In genomic region chr11:43682081-43682480, GRCh38 we compare ENCODE assay signal across 8 cellular contexts. TPM values are rescaled to one million over a fixed set of nuclear protein-coding genes. Genes with fewer than 3 reads are reported as not detected.
A peak's percentile ranks its signal among the peaks of the same experiment; 100 is the strongest.
DNase-seq lines count a peak whose midpoint lies in the region; ATAC-seq and TF ChIP-seq lines count a peak whose summit lies in the region.
"Not testable (repeated sequence)": the region's sequence is repeated elsewhere in the genome, so short reads cannot be mapped to it uniquely, and the experiment has no call there.

No MANE protein-coding gene starts in this region.

- POLR2A ChIA-PET in CD4-positive, alpha-beta T cell (lab: Charles Lee), result not testable (repeated sequence)

- not testable (repeated sequence) for TF ChIP-seq POLR2A in Peyer's patch (IDR thresholded peaks at IDR 0.05); suprapubic skin (IDR thresholded peaks at IDR 0.05)

- H3K27ac Mint-ChIP-seq in CD4-positive, alpha-beta T cell, result peak overlapping the region; percentile 96
- peak overlapping the region; percentile 98 for H3K27ac Mint-ChIP-seq in dendritic cell treated with granulocyte-macrophage colony-stimulating factor and Interleukin-4, amounts not matched to agents 40 ng/mL and 50 ng/mL, for 4 days
- peak overlapping the region; percentile 96 to 97 (median 97) for H3K27ac Mint-ChIP-seq in nephron

- H3K79me2 ChIP-seq in hepatocyte, result peaks cover 54% of the 10 kb centered on the region

- ATAC-seq in CD4-positive, alpha-beta T cell (ENCODE audit: poor library complexity); activated T-cell treated with anti-CD3 and anti-CD28 coated beads, Interleukin-2, amount 50 U/mL, for 4 hours: not testable (repeated sequence)

- peak overlapping the region; percentile 75 for H3K4me2 ChIP-seq in hepatocyte

- TF ChIP-seq CTCF in CD4-positive, alpha-beta T cell (IDR thresholded peaks at IDR 0.05); Peyer's patch (IDR thresholded peaks at IDR 0.05); hepatocyte (IDR thresholded peaks at IDR 0.05; ENCODE audit: poor library complexity); nephron (IDR thresholded peaks at IDR 0.05; ENCODE audit: unreplicated experiment in 3 of 3); suprapubic skin (IDR thresholded peaks at IDR 0.05): not testable (repeated sequence)

- peaks cover 57% of the 10 kb centered on the region for H3K4me1 Mint-ChIP-seq in CD4-positive, alpha-beta T cell (ENCODE audit: low read depth)
- peaks cover 23% of the 10 kb centered on the region for H3K4me1 Mint-ChIP-seq in activated T-cell treated with anti-CD3 and anti-CD28 coated beads, Interleukin-2, amount 50 U/mL, for 4 hours (ENCODE audit: low read depth)
- H3K4me1 Mint-ChIP-seq in dendritic cell treated with granulocyte-macrophage colony-stimulating factor and Interleukin-4, amounts not matched to agents 40 ng/mL and 50 ng/mL, for 4 days (ENCODE audit: low read depth), result peaks cover 35% of the 10 kb centered on the region
- H3K4me1 Mint-ChIP-seq in nephron, result peaks cover 27% of the 10 kb centered on the region

- H3K9me2 ChIP-seq in hepatocyte (replicated peaks; ENCODE audit: insufficient read depth), result not testable (repeated sequence)

- peak overlapping the region; percentile 23 for H2AFZ ChIP-seq in hepatocyte

- H3K4me3 ChIP-seq in HUES64 (ENCODE audit: low read length), result peak overlapping the region; percentile 97
- peak overlapping the region in 3 of 4 donors; percentile 57 to 98 (median 66) for H3K4me3 ChIP-seq in Peyer's patch
- peak overlapping the region; percentile 85 for H3K4me3 ChIP-seq in hepatocyte
- H3K4me3 ChIP-seq in suprapubic skin, result peak overlapping the region; percentile 69

- H3K4me3 Mint-ChIP-seq in CD4-positive, alpha-beta T cell, result peak overlapping the region; percentile 96
- H3K4me3 Mint-ChIP-seq in activated T-cell treated with anti-CD3 and anti-CD28 coated beads, Interleukin-2, amount 50 U/mL, for 4 hours, result peak overlapping the region; percentile 95
- peak overlapping the region; percentile 90 for H3K4me3 Mint-ChIP-seq in dendritic cell treated with granulocyte-macrophage colony-stimulating factor and Interleukin-4, amounts not matched to agents 40 ng/mL and 50 ng/mL, for 4 days
- H3K4me3 Mint-ChIP-seq in nephron, result peak overlapping the region; percentile 97 to 99 (median 98)

- H3K9me3 Mint-ChIP-seq in CD4-positive, alpha-beta T cell; activated T-cell treated with anti-CD3 and anti-CD28 coated beads, Interleukin-2, amount 50 U/mL, for 4 hours; dendritic cell treated with granulocyte-macrophage colony-stimulating factor and Interleukin-4, amounts not matched to agents 40 ng/mL and 50 ng/mL, for 4 days; nephron: not testable (repeated sequence)

- peaks cover 48% of the 10 kb centered on the region for H3K36me3 Mint-ChIP-seq in CD4-positive, alpha-beta T cell (ENCODE audit: low read depth)
- H3K36me3 Mint-ChIP-seq in activated T-cell treated with anti-CD3 and anti-CD28 coated beads, Interleukin-2, amount 50 U/mL, for 4 hours (ENCODE audit: insufficient read depth), result peaks cover 15% of the 10 kb centered on the region
- H3K36me3 Mint-ChIP-seq in dendritic cell treated with granulocyte-macrophage colony-stimulating factor and Interleukin-4, amounts not matched to agents 40 ng/mL and 50 ng/mL, for 4 days (ENCODE audit: low read depth), result peaks cover 35% of the 10 kb centered on the region
- peaks cover 41% of the 10 kb centered on the region for H3K36me3 Mint-ChIP-seq in nephron (ENCODE audit: low read depth)

- H3K27me3 ChIP-seq in CD4-positive, alpha-beta T cell (ENCODE audit: control insufficient read depth, insufficient read depth, low read length); HUES64 (ENCODE audit: insufficient read depth, low read length); Peyer's patch; hepatocyte; suprapubic skin: not testable (repeated sequence)

- H3K9ac ChIP-seq in HUES64 (ENCODE audit: low read depth, low read length), result peak overlapping the region; percentile 85

- not testable (repeated sequence) for DNase-seq in CD4-positive, alpha-beta T cell; Peyer's patch; activated T-cell treated with anti-CD3 and anti-CD28 coated beads, Interleukin-2, amount 50 U/mL, for 4 hours; hepatocyte (ENCODE audit: low spot score); suprapubic skin (ENCODE audit: low spot score in 2 of 2)

- not testable (repeated sequence) for TF ChIP-seq EP300 in suprapubic skin (IDR thresholded peaks at IDR 0.05)

- H4K20me1 ChIP-seq in hepatocyte (ENCODE audit: insufficient read depth, poor library complexity, severe bottlenecking), result not testable (repeated sequence)

- CTCF ChIA-PET in CD4-positive, alpha-beta T cell (lab: Charles Lee), result not testable (repeated sequence)

- not testable (repeated sequence) for H3K9me3 ChIP-seq in CD4-positive, alpha-beta T cell (ENCODE audit: control insufficient read depth, low read length); HUES64 (ENCODE audit: insufficient read depth, low read depth, low read length); Peyer's patch; hepatocyte (ENCODE audit: low read depth); suprapubic skin

- H3K36me3 ChIP-seq in HUES64 (ENCODE audit: insufficient read depth, low read length), result peaks cover 26% of the 10 kb centered on the region
- not testable (repeated sequence) for H3K36me3 ChIP-seq in Peyer's patch; hepatocyte (replicated peaks; ENCODE audit: insufficient read depth, low read depth); suprapubic skin

- intact Hi-C loops in CD4-positive, alpha-beta T cell (cut with DNase I, micrococcal nuclease), result loop anchor here (5.0 kb wide), 2 partner anchors 370 to 385 kb away; partner anchors contain the start of genes ACCS (in 1 of the 2) and API5 (in 1 of the 2)
- intact Hi-C loops in dendritic cell treated with granulocyte-macrophage colony-stimulating factor and Interleukin-4, amounts not matched to agents 40 ng/mL and 50 ng/mL, for 4 days (cut with micrococcal nuclease), result loop anchor here (10.0 kb wide), 1 partner anchor 113 kb away; no protein-coding TSS in a partner anchor

- not testable (repeated sequence) for H3K27ac ChIP-seq in CD4-positive, alpha-beta T cell (ENCODE audit: low read depth, low read length); HUES64 (ENCODE audit: low read depth, low read length); suprapubic skin
- H3K27ac ChIP-seq in Peyer's patch (peak overlapping the region; percentile 28 to 97 (median 70)), hepatocyte (peak overlapping the region; percentile 96)

- H3K27me3 Mint-ChIP-seq in CD4-positive, alpha-beta T cell; activated T-cell treated with anti-CD3 and anti-CD28 coated beads, Interleukin-2, amount 50 U/mL, for 4 hours (ENCODE audit: low read depth); nephron (ENCODE audit: low read depth): not testable (repeated sequence)
- peaks cover 11% of the 10 kb centered on the region for H3K27me3 Mint-ChIP-seq in dendritic cell treated with granulocyte-macrophage colony-stimulating factor and Interleukin-4, amounts not matched to agents 40 ng/mL and 50 ng/mL, for 4 days

- WGBS in HUES64, result 89% methylated on average over 11 of the region's 11 CpGs
- WGBS in hepatocyte (ENCODE audit: low lambda C conversion rate, missing lambda C conversion rate), result 80% methylated on average over 11 of the region's 11 CpGs
- WGBS in suprapubic skin, result 86% methylated on average over 11 of the region's 11 CpGs

- peaks cover 38% of the 10 kb centered on the region for H3K4me1 ChIP-seq in HUES64 (ENCODE audit: insufficient read depth, low read length)
- not testable (repeated sequence) for H3K4me1 ChIP-seq in Peyer's patch; hepatocyte (ENCODE audit: insufficient read depth)
- H3K4me1 ChIP-seq in suprapubic skin, result peaks cover 34% of the 10 kb centered on the region

RNA-seq across cellular contexts. Expression of gene HSD17B12, which starts 1.5 kb away (rescaled TPM):
- 10 to 100 TPM; 16.1 to 16.3 TPM for total RNA-seq in CD4-positive, alpha-beta T cell
- 96.3 TPM for polyA plus RNA-seq in HUES64 (2013, experiment 1 of 2)
- polyA plus RNA-seq in HUES64 (2013, experiment 2 of 2), result 117 TPM
- 10 to 100 TPM; 12.4 to 69.0 (median 59.4) TPM for total RNA-seq in Peyer's patch
- 10 to 100 TPM; 41.3 to 47.6 (median 47.4) TPM for total RNA-seq in activated T-cell treated with anti-CD3 and anti-CD28 coated beads, Interleukin-2, amount 50 U/mL, for 4 hours
- 137 and 140 TPM in 2 replicates for total RNA-seq in hepatocyte
- 78.7 and 83.2 TPM in 2 replicates for polyA plus RNA-seq in hepatocyte
- 10 to 100 TPM; 46.3 to 93.4 (median 60.1) TPM for total RNA-seq in suprapubic skin
